In the genomic region with DNA sequence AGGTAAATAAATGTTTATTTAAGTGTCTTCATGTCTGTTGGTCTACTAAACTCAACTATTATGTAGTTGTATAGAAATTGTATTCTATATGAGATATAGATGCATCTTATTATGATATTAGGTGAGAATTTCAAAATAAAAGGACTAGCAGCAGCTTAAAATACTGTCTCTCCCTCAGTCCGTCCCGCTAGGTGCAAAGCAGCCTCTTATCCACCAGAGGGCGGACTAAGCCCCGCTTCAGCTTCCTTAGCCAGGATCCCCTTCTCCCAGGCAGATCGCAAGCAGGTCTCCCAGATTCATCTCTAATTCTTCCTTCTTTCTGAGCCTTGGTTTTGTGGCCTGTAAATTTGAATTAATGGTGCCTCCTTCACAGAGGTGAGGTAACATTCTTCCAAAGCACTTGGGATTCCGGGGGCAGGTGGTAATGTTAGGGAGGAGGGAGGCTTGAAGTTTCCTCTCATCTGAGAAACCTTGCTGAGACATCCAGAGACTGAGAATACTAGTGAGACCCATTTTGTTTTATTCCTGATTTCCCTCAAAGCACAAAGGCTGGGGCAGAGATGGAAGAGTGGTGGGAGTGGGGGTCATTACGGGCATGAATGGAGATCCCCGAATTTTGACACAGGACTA, we compare ENCODE assay signal across 9 cellular contexts. TPM values are rescaled to one million over a fixed set of nuclear protein-coding genes. Genes with fewer than 3 reads are reported as not detected.
A peak's percentile ranks its signal among the peaks of the same experiment; 100 is the strongest.
DNase-seq lines count a peak whose midpoint lies in the region; ATAC-seq and TF ChIP-seq lines count a peak whose summit lies in the region.
"Had no signal": no experiment of that assay in that cellular context is flagged by ENCODE, and none has a peak within 500 bp of the region (broad histone marks: within the 10 kb centered on the region; RNA-seq: fewer than 3 reads in every experiment).

No MANE protein-coding gene starts in this region.

- WGBS in prostate gland, result 22% methylated on average over 8 of the region's 8 CpGs

- H3K4me3 ChIP-seq in cardiac muscle cell (no peak overlapping the region), prostate gland (no peak overlapping the region)

- CTCF ChIA-PET in RWPE1 (lab: Yijun Ruan, JAX), result interaction anchor here (0.5 to 2.9 kb wide), 24 partner anchors 10 to 1513 kb away, joined by 3 to 26 read pairs (median 4); no protein-coding TSS in a partner anchor

- TF ChIP-seq CTCF in RWPE1 (conservative IDR thresholded peaks at IDR 0.05; ENCODE audit: low read depth), result peak; percentile 89
- peak; percentile 97 for TF ChIP-seq CTCF in cardiac muscle cell (IDR thresholded peaks at IDR 0.05; ENCODE audit: low read depth, low read length)
- TF ChIP-seq CTCF in prostate gland (IDR thresholded peaks at IDR 0.05), result peak; percentile 54 to 87 (median 80)

- no peak for TF ChIP-seq POLR2A in prostate gland (IDR thresholded peaks at IDR 0.05)

- TF ChIP-seq RAD21 in Ishikawa (IDR thresholded peaks at IDR 0.05; ENCODE audit: low read depth), result peak; percentile 90

- peaks cover 5% of the 10 kb centered on the region for H3K36me3 Mint-ChIP-seq in activated naive CD8-positive, alpha-beta T cell

- H3K4me1 ChIP-seq in cardiac muscle cell (ENCODE audit: low read depth), result no peaks in the 10 kb centered on the region
- no peaks in the 10 kb centered on the region for H3K4me1 ChIP-seq in prostate gland (replicated peaks)

- no peak overlapping the region for H3K27ac Mint-ChIP-seq in activated naive CD8-positive, alpha-beta T cell

- peaks cover 7% of the 10 kb centered on the region for H3K27me3 Mint-ChIP-seq in activated naive CD8-positive, alpha-beta T cell

- peak; percentile 87 for ATAC-seq in GM21515 (IDR thresholded peaks at IDR 0.05; ENCODE audit: unreplicated experiment)
- ATAC-seq in GM21717 (IDR thresholded peaks at IDR 0.05; ENCODE audit: unreplicated experiment), result no peak

- DNase-seq in EH (ENCODE audit: low read depth) (peak; percentile 77), RWPE1 (ENCODE audit: low spot score) (peak; percentile 76), cardiac muscle cell (ENCODE audit: low read depth in 1 of 2, low spot score in 1 of 2) (peak; percentile 78 to 79), prostate gland (ENCODE audit: low spot score) (peak; percentile 45)

- H3K27ac ChIP-seq in RWPE1 (no peak overlapping the region), cardiac muscle cell (no peak overlapping the region), prostate gland (no peak overlapping the region)
- H3K27ac ChIP-seq: epithelial cell of prostate had no signal

- intact Hi-C loops in prostate gland (cut with DNase I), result loop anchor here (2.0 kb wide), 1 partner anchor 106 kb away; no protein-coding TSS in a partner anchor

- H3K27me3 ChIP-seq in cardiac muscle cell, result peaks cover 17% of the 10 kb centered on the region
- H3K27me3 ChIP-seq in prostate gland (replicated peaks; ENCODE audit: insufficient read depth), result no peaks in the 10 kb centered on the region

- no peak for TF ChIP-seq EP300 in Ishikawa (IDR thresholded peaks at IDR 0.05; ENCODE audit: borderline replicate concordance)

- peaks cover 10% of the 10 kb centered on the region for H3K9me3 Mint-ChIP-seq in activated naive CD8-positive, alpha-beta T cell (ENCODE audit: low read depth)

- H3K4me1 Mint-ChIP-seq in activated naive CD8-positive, alpha-beta T cell (ENCODE audit: low read depth), result no peaks in the 10 kb centered on the region

- POLR2A ChIA-PET in RWPE1 (lab: Yijun Ruan, JAX; ENCODE audit: low non-redundant PET), result no interaction called here

- H3K4me3 Mint-ChIP-seq in activated naive CD8-positive, alpha-beta T cell, result peak overlapping the region; percentile 21

- no peaks in the 10 kb centered on the region for H3K9me3 ChIP-seq in cardiac muscle cell (ENCODE audit: low read depth)
- no peaks in the 10 kb centered on the region for H3K9me3 ChIP-seq in prostate gland

- H3K36me3 ChIP-seq in cardiac muscle cell, result no peaks in the 10 kb centered on the region
- H3K36me3 ChIP-seq in prostate gland, result no peaks in the 10 kb centered on the region

TF ChIP-seq in Ishikawa, 13 proteins besides CTCF, POLR2A, EP300 and RAD21:
- TF ChIP-seq CREB1 (IDR thresholded peaks at IDR 0.05; ENCODE audit: low read depth), result no peak
- TF ChIP-seq TEAD4 (IDR thresholded peaks at IDR 0.05), result no peak
- TF ChIP-seq NFIC (IDR thresholded peaks at IDR 0.05), result no peak
- no peak for TF ChIP-seq FOXM1 (IDR thresholded peaks at IDR 0.05; ENCODE audit: borderline replicate concordance, low read depth)
- TF ChIP-seq, protein P1, sequence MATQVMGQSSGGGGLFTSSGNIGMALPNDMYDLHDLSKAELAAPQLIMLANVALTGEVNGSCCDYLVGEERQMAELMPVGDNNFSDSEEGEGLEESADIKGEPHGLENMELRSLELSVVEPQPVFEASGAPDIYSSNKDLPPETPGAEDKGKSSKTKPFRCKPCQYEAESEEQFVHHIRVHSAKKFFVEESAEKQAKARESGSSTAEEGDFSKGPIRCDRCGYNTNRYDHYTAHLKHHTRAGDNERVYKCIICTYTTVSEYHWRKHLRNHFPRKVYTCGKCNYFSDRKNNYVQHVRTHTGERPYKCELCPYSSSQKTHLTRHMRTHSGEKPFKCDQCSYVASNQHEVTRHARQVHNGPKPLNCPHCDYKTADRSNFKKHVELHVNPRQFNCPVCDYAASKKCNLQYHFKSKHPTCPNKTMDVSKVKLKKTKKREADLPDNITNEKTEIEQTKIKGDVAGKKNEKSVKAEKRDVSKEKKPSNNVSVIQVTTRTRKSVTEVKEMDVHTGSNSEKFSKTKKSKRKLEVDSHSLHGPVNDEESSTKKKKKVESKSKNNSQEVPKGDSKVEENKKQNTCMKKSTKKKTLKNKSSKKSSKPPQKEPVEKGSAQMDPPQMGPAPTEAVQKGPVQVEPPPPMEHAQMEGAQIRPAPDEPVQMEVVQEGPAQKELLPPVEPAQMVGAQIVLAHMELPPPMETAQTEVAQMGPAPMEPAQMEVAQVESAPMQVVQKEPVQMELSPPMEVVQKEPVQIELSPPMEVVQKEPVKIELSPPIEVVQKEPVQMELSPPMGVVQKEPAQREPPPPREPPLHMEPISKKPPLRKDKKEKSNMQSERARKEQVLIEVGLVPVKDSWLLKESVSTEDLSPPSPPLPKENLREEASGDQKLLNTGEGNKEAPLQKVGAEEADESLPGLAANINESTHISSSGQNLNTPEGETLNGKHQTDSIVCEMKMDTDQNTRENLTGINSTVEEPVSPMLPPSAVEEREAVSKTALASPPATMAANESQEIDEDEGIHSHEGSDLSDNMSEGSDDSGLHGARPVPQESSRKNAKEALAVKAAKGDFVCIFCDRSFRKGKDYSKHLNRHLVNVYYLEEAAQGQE (IDR thresholded peaks at IDR 0.05; ENCODE audit: low read depth), result no peak
- TF ChIP-seq EGR1 (IDR thresholded peaks at IDR 0.05), result no peak
- TF ChIP-seq, protein P2, sequence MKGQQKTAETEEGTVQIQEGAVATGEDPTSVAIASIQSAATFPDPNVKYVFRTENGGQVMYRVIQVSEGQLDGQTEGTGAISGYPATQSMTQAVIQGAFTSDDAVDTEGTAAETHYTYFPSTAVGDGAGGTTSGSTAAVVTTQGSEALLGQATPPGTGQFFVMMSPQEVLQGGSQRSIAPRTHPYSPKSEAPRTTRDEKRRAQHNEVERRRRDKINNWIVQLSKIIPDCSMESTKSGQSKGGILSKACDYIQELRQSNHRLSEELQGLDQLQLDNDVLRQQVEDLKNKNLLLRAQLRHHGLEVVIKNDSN (IDR thresholded peaks at IDR 0.05), result no peak
- no peak for TF ChIP-seq TAF1 (IDR thresholded peaks at IDR 0.05; ENCODE audit: low read depth)
- TF ChIP-seq YY1 (IDR thresholded peaks at IDR 0.05; ENCODE audit: low read depth), result no peak
- no peak for TF ChIP-seq CEBPB (IDR thresholded peaks at IDR 0.05)

RNA-seq across cellular contexts. Expression of a gene that starts 13.5 kb away (rescaled TPM):
- 0.32 TPM in 1 of 2 replicates, not detected in the other for total RNA-seq in cardiac muscle cell
- polyA plus RNA-seq in cardiac muscle cell, result not detected in 2 replicates
- 1 to 10 TPM in 1 of 2 donors, under 1 TPM in 1; 0.87 to 2.0 TPM for total RNA-seq in prostate gland

RNA-seq across cellular contexts. Expression of a gene that starts 27.8 kb away (rescaled TPM):
- total RNA-seq in cardiac muscle cell (not detected in 2 replicates), prostate gland (1 to 10 TPM in 1 of 2 donors, under 1 TPM in 1; 0.18 to 2.4 TPM)
- polyA plus RNA-seq in cardiac muscle cell, result 0.12 and 0.81 TPM in 2 replicates
